In genomic region chr18:75525-76160, GRCh38 we compare ENCODE assay signal across 11 cellular contexts. TPM values are rescaled to one million over a fixed set of nuclear protein-coding genes. Genes with fewer than 3 reads are reported as not detected.
"Had no signal": no experiment of that assay in that cellular context is flagged by ENCODE, and none has a peak within 500 bp of the region (broad histone marks: within the 10 kb centered on the region; RNA-seq: fewer than 3 reads in every experiment).

No MANE protein-coding gene starts in this region.

RNA-seq across cellular contexts. Expression of gene TUBB8B, which starts 26.2 kb away (rescaled TPM):
- total RNA-seq: hepatocyte; kidney epithelial cell; liver; lung microvascular endothelial cell; mesenteric fat pad; mononuclear cell; naive thymus-derived CD4-positive, alpha-beta T cell; osteoblast; psoas muscle; skeletal muscle tissue; stomach had no signal
- polyA plus RNA-seq: liver; naive thymus-derived CD4-positive, alpha-beta T cell had no signal
